24 cellular contexts compared by ENCODE assay signal in the genomic region with DNA sequence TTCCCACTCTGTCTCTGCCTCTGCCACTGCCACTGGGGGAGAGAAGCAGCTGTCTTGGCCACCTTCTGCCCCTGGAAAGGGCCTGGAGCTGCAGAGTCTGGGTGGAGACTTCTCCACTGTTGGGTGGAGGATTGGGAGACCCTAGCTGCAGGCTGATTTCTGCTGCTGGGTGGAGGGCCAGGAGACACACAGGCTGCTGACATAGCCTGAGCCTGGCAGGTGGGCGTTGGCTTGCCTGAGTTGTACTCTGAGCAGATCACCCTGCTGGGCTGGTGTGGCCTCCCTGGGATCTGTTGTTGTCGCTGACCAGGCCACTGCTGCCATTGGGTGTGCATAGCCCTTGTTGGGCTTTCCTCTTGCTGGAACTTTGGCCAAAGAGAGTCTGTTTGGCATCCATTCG.
A peak's percentile ranks its signal among the peaks of the same experiment; 100 is the strongest.
DNase-seq lines count a peak whose midpoint lies in the region; ATAC-seq and TF ChIP-seq lines count a peak whose summit lies in the region.
"Had no signal": no experiment of that assay in that cellular context is flagged by ENCODE, and none has a peak within 500 bp of the region (broad histone marks: within the 10 kb centered on the region; RNA-seq: fewer than 3 reads in every experiment).

No MANE protein-coding gene starts in this region.

- H3K9me3 ChIP-seq in BLaER1, result peaks cover 10% of the 10 kb centered on the region
- H3K9me3 ChIP-seq: BE2C had no signal

- H3K4me3 Mint-ChIP-seq in osteocyte (ENCODE audit: unreplicated experiment), result no peak overlapping the region
- H3K4me3 Mint-ChIP-seq: CD4-positive, CD25-positive, alpha-beta regulatory T cell; CD8-positive, alpha-beta T cell had no signal

- H3K36me3 ChIP-seq in BLaER1, result no peaks in the 10 kb centered on the region
- H3K36me3 ChIP-seq: BE2C had no signal

- H3K27me3 ChIP-seq in BLaER1, result no peaks in the 10 kb centered on the region
- H3K27me3 ChIP-seq: BE2C had no signal

- DNase-seq in ELF-1 (ENCODE audit: low read depth, low spot score) (peak; percentile 44), osteocyte (ENCODE audit: extremely low spot score, unreplicated experiment) (peak; percentile 79), iPS-NIHi7 (ENCODE audit: extremely low spot score) (no peak)
- no peak for DNase-seq in stimulated activated CD4-positive, alpha-beta T cell treated with anti-CD3 and anti-CD28 coated beads, Interleukin-1b, Interleukin-23, amount 100 ng/mL, for 48 hours
- DNase-seq: 8988T; ACHN; AML-193; BE2C; Caco-2; CD4-positive, CD25-positive, alpha-beta regulatory T cell; CD8-positive, alpha-beta T cell; DMS153; DND-41; GDM1; GOT3; H7; HCEC 1CT had no signal

- no peaks in the 10 kb centered on the region for H3K36me3 Mint-ChIP-seq in osteocyte (ENCODE audit: unreplicated experiment)
- H3K36me3 Mint-ChIP-seq: CD4-positive, CD25-positive, alpha-beta regulatory T cell; CD8-positive, alpha-beta T cell had no signal

- peaks cover 3% of the 10 kb centered on the region for H3K27me3 Mint-ChIP-seq in osteocyte (ENCODE audit: unreplicated experiment)

- ATAC-seq in esophagus mucosa (peak; percentile 35), GM18868 (IDR thresholded peaks at IDR 0.05; ENCODE audit: unreplicated experiment) (no peak), HG03045 (IDR thresholded peaks at IDR 0.05; ENCODE audit: unreplicated experiment) (no peak)
- ATAC-seq: A549; CD8-positive, alpha-beta T cell; GM12878 had no signal

- H3K9me3 Mint-ChIP-seq in osteocyte (ENCODE audit: unreplicated experiment), result no peaks in the 10 kb centered on the region
- H3K9me3 Mint-ChIP-seq: CD4-positive, CD25-positive, alpha-beta regulatory T cell had no signal

- H3K4me3 ChIP-seq in BLaER1, result no peak overlapping the region
- H3K4me3 ChIP-seq: A549, GM12878 had no signal

- TF ChIP-seq CTCF in osteocyte (IDR thresholded peaks at IDR 0.05), result no peak

- peaks cover 49% of the 10 kb centered on the region for H3K4me1 ChIP-seq in BLaER1
- H3K4me1 ChIP-seq: A549, BE2C, Caco-2 had no signal

- no peak overlapping the region for H3K9ac ChIP-seq in BLaER1

- H3K4me1 Mint-ChIP-seq in osteocyte (ENCODE audit: unreplicated experiment), result no peaks in the 10 kb centered on the region
- H3K4me1 Mint-ChIP-seq: CD4-positive, CD25-positive, alpha-beta regulatory T cell had no signal

- 0 out of 2 replicates have a peak overlapping the region, but pooled peaks have one; percentile 18 for H3K27ac ChIP-seq in BLaER1
- H3K27ac ChIP-seq: A549, C4-2B had no signal

- H3K4me2 ChIP-seq in BLaER1, result peak overlapping the region; percentile 6; the same call in 1 of the 2 replicates
- H3K4me2 ChIP-seq: A549 had no signal

- no peak overlapping the region for H3K27ac Mint-ChIP-seq in osteocyte (ENCODE audit: unreplicated experiment)
- H3K27ac Mint-ChIP-seq: CD4-positive, CD25-positive, alpha-beta regulatory T cell; CD8-positive, alpha-beta T cell had no signal

- H4K20me1 ChIP-seq in BLaER1, result no peaks in the 10 kb centered on the region

Comparison
In these comparisons a context has a peak if more than half of its experiments do, and no peak if none do; other contexts are left out.
1. DNase-seq: peak in ELF-1 (single experiment) and osteocyte (single experiment); none in stimulated activated CD4-positive, alpha-beta T cell treated with anti-CD3 and anti-CD28 coated beads, Interleukin-1b, Interleukin-23, amount 100 ng/mL, for 48 hours (single experiment) and iPS-NIHi7 (single experiment).